ENCODE assay signal across 1 cellular context in genomic region chr20:53918010-53918311, GRCh38.
TF ChIP-seq lines count a peak whose summit lies in the region.

No MANE protein-coding gene starts in this region.

TF ChIP-seq in GM12878, 131 proteins besides CTCF, POLR2A, EP300 and RAD21 (continued from another document):
- no peak for TF ChIP-seq CEBPZ (IDR thresholded peaks at IDR 0.05; ENCODE audit: low read depth, low read length)
- no peak for TF ChIP-seq WRNIP1 (IDR thresholded peaks at IDR 0.05; ENCODE audit: borderline replicate concordance, low read depth, low read length)
- no peak for TF ChIP-seq JUNB (IDR thresholded peaks at IDR 0.05)
- no peak for TF ChIP-seq SIN3A (IDR thresholded peaks at IDR 0.05; ENCODE audit: low read depth, low read length)
- no peak for TF ChIP-seq STAT3 (IDR thresholded peaks at IDR 0.05; ENCODE audit: low read depth, low read length)
- TF ChIP-seq TCF7 (IDR thresholded peaks at IDR 0.05; ENCODE audit: borderline replicate concordance) = no peak
- no peak for TF ChIP-seq RCOR1 (conservative IDR thresholded peaks at IDR 0.05; ENCODE audit: low read depth, low read length)
- no peak for TF ChIP-seq MTA3 (IDR thresholded peaks at IDR 0.05; ENCODE audit: borderline replicate concordance, low read length)
- no peak for TF ChIP-seq KAT2A (conservative IDR thresholded peaks at IDR 0.05; ENCODE audit: control insufficient read depth, low read depth, low read length)
- no peak for TF ChIP-seq PAX5 (IDR thresholded peaks at IDR 0.05; ENCODE audit: borderline replicate concordance, low read depth, low read length)
- peak; percentile 15 for TF ChIP-seq NFXL1 (IDR thresholded peaks at IDR 0.05; ENCODE audit: borderline replicate concordance)
- TF ChIP-seq ESRRA (IDR thresholded peaks at IDR 0.05; ENCODE audit: low read length) = 0 out of 2 replicates have a peak, but pooled peaks have one; percentile 10
- no peak for TF ChIP-seq REST (IDR thresholded peaks at IDR 0.05; ENCODE audit: low read depth, low read length)
- no peak for TF ChIP-seq SP1 (IDR thresholded peaks at IDR 0.05; ENCODE audit: low read depth, low read length)
- TF ChIP-seq ZNF217 (IDR thresholded peaks at IDR 0.05) = peak; percentile 75; the same call in 1 of the 2 replicates
- TF ChIP-seq CHD2 (IDR thresholded peaks at IDR 0.05; ENCODE audit: borderline replicate concordance, low read depth, low read length) = no peak
- TF ChIP-seq RFX5 (IDR thresholded peaks at IDR 0.05; ENCODE audit: low read depth, low read length) = no peak
- no peak for TF ChIP-seq E4F1 (IDR thresholded peaks at IDR 0.05; ENCODE audit: borderline replicate concordance, partially characterized antibody)
- TF ChIP-seq SPI1 (IDR thresholded peaks at IDR 0.05; ENCODE audit: borderline replicate concordance, insufficient read depth, low read depth, low read length) = no peak
- peak; percentile 68 for TF ChIP-seq FOXK2 (IDR thresholded peaks at IDR 0.05)
- TF ChIP-seq MYB (IDR thresholded peaks at IDR 0.05; ENCODE audit: borderline replicate concordance, low read depth, low read length) = no peak
- no peak for TF ChIP-seq SRF (IDR thresholded peaks at IDR 0.05; ENCODE audit: low read depth in 2 of 2, low read length in 2 of 2)
- TF ChIP-seq ZZZ3 (IDR thresholded peaks at IDR 0.05; ENCODE audit: control insufficient read depth, insufficient read length, low read depth) = no peak
- TF ChIP-seq PML (IDR thresholded peaks at IDR 0.05; ENCODE audit: low read length) = no peak
- peak in 1 of 2 experiments; percentile 42; a peak in 1 of 4 replicates for TF ChIP-seq ETV6 (conservative IDR thresholded peaks at IDR 0.05 in 1 of 2, IDR thresholded peaks at IDR 0.05 in 1 of 2; ENCODE audit: borderline replicate concordance in 1 of 2, low read depth in 1 of 2)
- TF ChIP-seq HCFC1 (IDR thresholded peaks at IDR 0.05; ENCODE audit: low read length) = no peak
- TF ChIP-seq ELK1 (IDR thresholded peaks at IDR 0.05; ENCODE audit: low read depth, low read length) = no peak
- TF ChIP-seq SREBF1 (IDR thresholded peaks at IDR 0.05; ENCODE audit: low read length) = no peak
- no peak for TF ChIP-seq CHD4 (IDR thresholded peaks at IDR 0.05)
